Comparison of ENCODE assay signal across 1 cellular context in the genomic region with DNA sequence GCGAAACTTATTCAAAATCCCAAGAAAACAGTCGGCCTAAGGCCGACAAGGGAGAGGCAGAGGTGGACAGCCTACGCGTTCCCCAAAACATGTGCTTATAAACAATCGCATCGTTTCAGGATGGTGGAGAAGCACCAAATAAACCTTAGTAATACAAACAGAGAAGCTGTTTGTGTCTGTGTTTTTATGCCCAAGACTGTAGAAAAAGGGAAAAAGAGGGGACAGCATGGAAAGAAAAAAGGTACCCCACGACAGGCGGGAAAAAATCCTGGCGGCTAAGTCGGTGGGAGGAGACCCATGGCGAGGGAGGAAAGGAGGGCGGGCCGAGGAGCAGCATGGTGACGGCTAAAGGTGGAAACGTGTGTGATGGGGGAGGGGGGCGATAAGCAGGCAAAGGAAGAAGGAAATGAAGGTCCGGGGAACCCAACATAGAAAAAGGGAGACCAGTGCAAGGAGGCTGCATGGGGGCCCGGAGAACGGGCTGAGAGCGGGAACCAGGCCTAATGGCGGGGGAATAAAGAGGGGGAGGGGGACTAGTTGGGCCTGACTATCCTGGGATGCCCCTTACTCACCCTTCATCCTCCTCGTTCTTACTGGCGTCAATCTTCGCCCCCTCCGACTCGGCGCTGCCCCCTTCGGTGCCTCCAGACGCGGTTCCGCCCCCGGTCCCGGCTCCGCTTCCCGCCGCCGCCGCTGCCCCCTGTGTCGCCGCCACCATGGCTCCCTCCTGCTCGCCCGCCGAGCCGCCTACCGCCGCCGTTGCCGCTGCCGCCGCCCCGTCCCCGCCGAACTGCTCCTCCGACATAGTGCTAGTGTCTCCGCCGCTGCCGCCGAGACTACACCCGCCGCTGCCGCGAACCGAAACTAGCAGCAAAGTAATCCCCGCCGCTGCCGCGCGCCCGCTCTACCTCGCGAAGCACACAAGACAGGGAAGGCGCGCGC.
A peak's percentile ranks its signal among the peaks of the same experiment; 100 is the strongest.
TF ChIP-seq lines count a peak whose summit lies in the region.

No MANE protein-coding gene starts in this region.

TF ChIP-seq in K562, 482 proteins besides CTCF, POLR2A, EP300 and RAD21 (continued from another document and continues in another):
- TF ChIP-seq, protein P1, sequence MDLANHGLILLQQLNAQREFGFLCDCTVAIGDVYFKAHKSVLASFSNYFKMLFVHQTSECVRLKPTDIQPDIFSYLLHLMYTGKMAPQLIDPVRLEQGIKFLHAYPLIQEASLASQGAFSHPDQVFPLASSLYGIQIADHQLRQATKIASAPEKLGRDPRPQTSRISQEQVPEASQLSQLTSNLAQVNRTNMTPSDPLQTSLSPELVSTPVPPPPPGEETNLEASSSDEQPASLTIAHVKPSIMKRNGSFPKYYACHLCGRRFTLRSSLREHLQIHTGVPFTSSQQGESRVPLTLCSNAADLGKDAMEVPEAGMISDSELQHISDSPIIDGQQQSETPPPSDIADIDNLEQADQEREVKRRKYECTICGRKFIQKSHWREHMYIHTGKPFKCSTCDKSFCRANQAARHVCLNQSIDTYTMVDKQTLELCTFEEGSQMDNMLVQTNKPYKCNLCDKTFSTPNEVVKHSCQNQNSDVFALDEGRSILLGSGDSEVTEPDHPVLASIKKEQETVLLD (IDR thresholded peaks at IDR 0.05) = 0 out of 2 replicates have a peak, but pooled peaks have one; percentile 38
- no peak for TF ChIP-seq LARP7 (IDR thresholded peaks at IDR 0.05)
- peak; percentile 24; the same call in 1 of the 2 replicates for TF ChIP-seq CC2D1A (IDR thresholded peaks at IDR 0.05)
- no peak for TF ChIP-seq ZNF311 (CRISPR knock-in tag; IDR thresholded peaks at IDR 0.05)
- peak; percentile 21 for TF ChIP-seq SAP30 (IDR thresholded peaks at IDR 0.05; ENCODE audit: borderline replicate concordance, insufficient read depth, low read depth, low read length, poor library complexity, severe bottlenecking)
- TF ChIP-seq RBM17 (IDR thresholded peaks at IDR 0.05; ENCODE audit: borderline replicate concordance, low read depth, low read length) = no peak
- TF ChIP-seq, protein P2, sequence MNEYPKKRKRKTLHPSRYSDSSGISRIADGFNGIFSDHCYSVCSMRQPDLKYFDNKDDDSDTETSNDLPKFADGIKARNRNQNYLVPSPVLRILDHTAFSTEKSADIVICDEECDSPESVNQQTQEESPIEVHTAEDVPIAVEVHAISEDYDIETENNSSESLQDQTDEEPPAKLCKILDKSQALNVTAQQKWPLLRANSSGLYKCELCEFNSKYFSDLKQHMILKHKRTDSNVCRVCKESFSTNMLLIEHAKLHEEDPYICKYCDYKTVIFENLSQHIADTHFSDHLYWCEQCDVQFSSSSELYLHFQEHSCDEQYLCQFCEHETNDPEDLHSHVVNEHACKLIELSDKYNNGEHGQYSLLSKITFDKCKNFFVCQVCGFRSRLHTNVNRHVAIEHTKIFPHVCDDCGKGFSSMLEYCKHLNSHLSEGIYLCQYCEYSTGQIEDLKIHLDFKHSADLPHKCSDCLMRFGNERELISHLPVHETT (CRISPR knock-in tag; conservative IDR thresholded peaks at IDR 0.05 in 1 of 2, IDR thresholded peaks at IDR 0.05 in 1 of 2) = no peak
- TF ChIP-seq, protein P3, sequence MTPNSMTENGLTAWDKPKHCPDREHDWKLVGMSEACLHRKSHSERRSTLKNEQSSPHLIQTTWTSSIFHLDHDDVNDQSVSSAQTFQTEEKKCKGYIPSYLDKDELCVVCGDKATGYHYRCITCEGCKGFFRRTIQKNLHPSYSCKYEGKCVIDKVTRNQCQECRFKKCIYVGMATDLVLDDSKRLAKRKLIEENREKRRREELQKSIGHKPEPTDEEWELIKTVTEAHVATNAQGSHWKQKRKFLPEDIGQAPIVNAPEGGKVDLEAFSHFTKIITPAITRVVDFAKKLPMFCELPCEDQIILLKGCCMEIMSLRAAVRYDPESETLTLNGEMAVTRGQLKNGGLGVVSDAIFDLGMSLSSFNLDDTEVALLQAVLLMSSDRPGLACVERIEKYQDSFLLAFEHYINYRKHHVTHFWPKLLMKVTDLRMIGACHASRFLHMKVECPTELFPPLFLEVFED (CRISPR knock-in tag; conservative IDR thresholded peaks at IDR 0.05) = peak; percentile 84
- TF ChIP-seq ZBTB7A (IDR thresholded peaks at IDR 0.05; ENCODE audit: borderline replicate concordance, control insufficient read depth, low read depth, low read length) = no peak
- no peak for TF ChIP-seq CHD4 (IDR thresholded peaks at IDR 0.05; ENCODE audit: insufficient read depth, insufficient replicate concordance, low read depth, low read length, poor library complexity, severe bottlenecking)
- TF ChIP-seq ZNF232 (CRISPR knock-in tag; IDR thresholded peaks at IDR 0.05) = no peak
- TF ChIP-seq ZNF699 (CRISPR knock-in tag; IDR thresholded peaks at IDR 0.05; ENCODE audit: insufficient replicate concordance) = no peak
- no peak for TF ChIP-seq ZNF696 (CRISPR knock-in tag; conservative IDR thresholded peaks at IDR 0.05)
- no peak for TF ChIP-seq SMARCB1 (IDR thresholded peaks at IDR 0.05; ENCODE audit: insufficient read length, low read depth)
- peak; percentile 69; the same call in 1 of the 2 replicates for TF ChIP-seq ERF (CRISPR knock-in tag; IDR thresholded peaks at IDR 0.05)
- 0 out of 2 replicates have a peak, but pooled peaks have one; percentile 32 for TF ChIP-seq ZNF224 (CRISPR knock-in tag; IDR thresholded peaks at IDR 0.05)
- TF ChIP-seq, protein P4, sequence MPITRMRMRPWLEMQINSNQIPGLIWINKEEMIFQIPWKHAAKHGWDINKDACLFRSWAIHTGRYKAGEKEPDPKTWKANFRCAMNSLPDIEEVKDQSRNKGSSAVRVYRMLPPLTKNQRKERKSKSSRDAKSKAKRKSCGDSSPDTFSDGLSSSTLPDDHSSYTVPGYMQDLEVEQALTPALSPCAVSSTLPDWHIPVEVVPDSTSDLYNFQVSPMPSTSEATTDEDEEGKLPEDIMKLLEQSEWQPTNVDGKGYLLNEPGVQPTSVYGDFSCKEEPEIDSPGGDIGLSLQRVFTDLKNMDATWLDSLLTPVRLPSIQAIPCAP (CRISPR knock-in tag; IDR thresholded peaks at IDR 0.05; ENCODE audit: borderline replicate concordance) = no peak
- TF ChIP-seq, protein P5, sequence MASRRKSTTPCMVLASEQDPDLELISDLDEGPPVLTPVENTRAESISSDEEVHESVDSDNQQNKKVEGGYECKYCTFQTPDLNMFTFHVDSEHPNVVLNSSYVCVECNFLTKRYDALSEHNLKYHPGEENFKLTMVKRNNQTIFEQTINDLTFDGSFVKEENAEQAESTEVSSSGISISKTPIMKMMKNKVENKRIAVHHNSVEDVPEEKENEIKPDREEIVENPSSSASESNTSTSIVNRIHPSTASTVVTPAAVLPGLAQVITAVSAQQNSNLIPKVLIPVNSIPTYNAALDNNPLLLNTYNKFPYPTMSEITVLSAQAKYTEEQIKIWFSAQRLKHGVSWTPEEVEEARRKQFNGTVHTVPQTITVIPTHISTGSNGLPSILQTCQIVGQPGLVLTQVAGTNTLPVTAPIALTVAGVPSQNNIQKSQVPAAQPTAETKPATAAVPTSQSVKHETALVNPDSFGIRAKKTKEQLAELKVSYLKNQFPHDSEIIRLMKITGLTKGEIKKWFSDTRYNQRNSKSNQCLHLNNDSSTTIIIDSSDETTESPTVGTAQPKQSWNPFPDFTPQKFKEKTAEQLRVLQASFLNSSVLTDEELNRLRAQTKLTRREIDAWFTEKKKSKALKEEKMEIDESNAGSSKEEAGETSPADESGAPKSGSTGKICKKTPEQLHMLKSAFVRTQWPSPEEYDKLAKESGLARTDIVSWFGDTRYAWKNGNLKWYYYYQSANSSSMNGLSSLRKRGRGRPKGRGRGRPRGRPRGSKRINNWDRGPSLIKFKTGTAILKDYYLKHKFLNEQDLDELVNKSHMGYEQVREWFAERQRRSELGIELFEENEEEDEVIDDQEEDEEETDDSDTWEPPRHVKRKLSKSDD (conservative IDR thresholded peaks at IDR 0.05; ENCODE audit: low read length) = 0 out of 2 replicates have a peak, but pooled peaks have one; percentile 34
- 0 out of 2 replicates have a peak, but pooled peaks have one; percentile 21 for TF ChIP-seq KAT8 (IDR thresholded peaks at IDR 0.05; ENCODE audit: low read depth)
- peak; percentile 3 to 80; a peak in 2 of 4 replicates for TF ChIP-seq SIN3A (IDR thresholded peaks at IDR 0.05; ENCODE audit: borderline replicate concordance in 2 of 2, control insufficient read depth in 1 of 2, low read depth in 2 of 2, low read length in 2 of 2)
- no peak for TF ChIP-seq POLR3A (IDR thresholded peaks at IDR 0.05; ENCODE audit: borderline replicate concordance, extremely low read depth, insufficient read depth, insufficient read length)
- peak; percentile 89; the same call in 1 of the 2 replicates for TF ChIP-seq SRSF3 (IDR thresholded peaks at IDR 0.05; ENCODE audit: insufficient read depth, low read length)
- TF ChIP-seq NEUROD1 (IDR thresholded peaks at IDR 0.05; ENCODE audit: borderline replicate concordance, low read depth, low read length, partially characterized antibody) = no peak
- TF ChIP-seq, protein P6, sequence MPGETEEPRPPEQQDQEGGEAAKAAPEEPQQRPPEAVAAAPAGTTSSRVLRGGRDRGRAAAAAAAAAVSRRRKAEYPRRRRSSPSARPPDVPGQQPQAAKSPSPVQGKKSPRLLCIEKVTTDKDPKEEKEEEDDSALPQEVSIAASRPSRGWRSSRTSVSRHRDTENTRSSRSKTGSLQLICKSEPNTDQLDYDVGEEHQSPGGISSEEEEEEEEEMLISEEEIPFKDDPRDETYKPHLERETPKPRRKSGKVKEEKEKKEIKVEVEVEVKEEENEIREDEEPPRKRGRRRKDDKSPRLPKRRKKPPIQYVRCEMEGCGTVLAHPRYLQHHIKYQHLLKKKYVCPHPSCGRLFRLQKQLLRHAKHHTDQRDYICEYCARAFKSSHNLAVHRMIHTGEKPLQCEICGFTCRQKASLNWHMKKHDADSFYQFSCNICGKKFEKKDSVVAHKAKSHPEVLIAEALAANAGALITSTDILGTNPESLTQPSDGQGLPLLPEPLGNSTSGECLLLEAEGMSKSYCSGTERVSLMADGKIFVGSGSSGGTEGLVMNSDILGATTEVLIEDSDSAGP (CRISPR knock-in tag; IDR thresholded peaks at IDR 0.05) = no peak
- TF ChIP-seq, protein P7, sequence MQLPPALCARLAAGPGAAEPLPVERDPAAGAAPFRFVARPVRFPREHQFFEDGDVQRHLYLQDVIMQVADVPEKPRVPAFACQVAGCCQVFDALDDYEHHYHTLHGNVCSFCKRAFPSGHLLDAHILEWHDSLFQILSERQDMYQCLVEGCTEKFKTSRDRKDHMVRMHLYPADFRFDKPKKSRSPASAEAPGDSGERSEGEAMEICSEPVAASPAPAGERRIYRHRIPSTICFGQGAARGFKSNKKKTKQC (CRISPR knock-in tag; IDR thresholded peaks at IDR 0.05) = no peak; the same call in 1 of the 2 replicates
- peak; percentile 23; the same call in 1 of the 2 replicates for TF ChIP-seq CBFA2T3 (IDR thresholded peaks at IDR 0.05)
- no peak for TF ChIP-seq ZNF274 (IDR thresholded peaks at IDR 0.05; ENCODE audit: borderline replicate concordance, low read depth, low read length)
- TF ChIP-seq, protein P8, sequence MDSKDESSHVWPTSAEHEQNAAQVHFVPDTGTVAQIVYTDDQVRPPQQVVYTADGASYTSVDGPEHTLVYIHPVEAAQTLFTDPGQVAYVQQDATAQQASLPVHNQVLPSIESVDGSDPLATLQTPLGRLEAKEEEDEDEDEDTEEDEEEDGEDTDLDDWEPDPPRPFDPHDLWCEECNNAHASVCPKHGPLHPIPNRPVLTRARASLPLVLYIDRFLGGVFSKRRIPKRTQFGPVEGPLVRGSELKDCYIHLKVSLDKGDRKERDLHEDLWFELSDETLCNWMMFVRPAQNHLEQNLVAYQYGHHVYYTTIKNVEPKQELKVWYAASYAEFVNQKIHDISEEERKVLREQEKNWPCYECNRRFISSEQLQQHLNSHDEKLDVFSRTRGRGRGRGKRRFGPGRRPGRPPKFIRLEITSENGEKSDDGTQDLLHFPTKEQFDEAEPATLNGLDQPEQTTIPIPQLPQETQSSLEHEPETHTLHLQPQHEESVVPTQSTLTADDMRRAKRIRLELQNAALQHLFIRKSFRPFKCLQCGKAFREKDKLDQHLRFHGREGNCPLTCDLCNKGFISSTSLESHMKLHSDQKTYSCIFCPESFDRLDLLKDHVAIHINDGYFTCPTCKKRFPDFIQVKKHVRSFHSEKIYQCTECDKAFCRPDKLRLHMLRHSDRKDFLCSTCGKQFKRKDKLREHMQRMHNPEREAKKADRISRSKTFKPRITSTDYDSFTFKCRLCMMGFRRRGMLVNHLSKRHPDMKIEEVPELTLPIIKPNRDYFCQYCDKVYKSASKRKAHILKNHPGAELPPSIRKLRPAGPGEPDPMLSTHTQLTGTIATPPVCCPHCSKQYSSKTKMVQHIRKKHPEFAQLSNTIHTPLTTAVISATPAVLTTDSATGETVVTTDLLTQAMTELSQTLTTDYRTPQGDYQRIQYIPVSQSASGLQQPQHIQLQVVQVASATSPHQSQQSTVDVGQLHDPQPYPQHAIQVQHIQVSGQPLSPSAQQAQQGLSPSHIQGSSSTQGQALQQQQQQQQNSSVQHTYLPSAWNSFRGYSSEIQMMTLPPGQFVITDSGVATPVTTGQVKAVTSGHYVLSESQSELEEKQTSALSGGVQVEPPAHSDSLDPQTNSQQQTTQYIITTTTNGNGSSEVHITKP (IDR thresholded peaks at IDR 0.05; ENCODE audit: partially characterized antibody) = peak; percentile 81
- peak; percentile 83 for TF ChIP-seq NFRKB (IDR thresholded peaks at IDR 0.05; ENCODE audit: low read depth)
- no peak for TF ChIP-seq KLF10 (CRISPR knock-in tag; IDR thresholded peaks at IDR 0.05)
- peak; percentile 81; the same call in 1 of the 2 replicates for TF ChIP-seq POLR2G (IDR thresholded peaks at IDR 0.05; ENCODE audit: low read depth, low read length)
- TF ChIP-seq ZNF175 (CRISPR knock-in tag; IDR thresholded peaks at IDR 0.05; ENCODE audit: low read depth) = no peak
- TF ChIP-seq, protein P9, sequence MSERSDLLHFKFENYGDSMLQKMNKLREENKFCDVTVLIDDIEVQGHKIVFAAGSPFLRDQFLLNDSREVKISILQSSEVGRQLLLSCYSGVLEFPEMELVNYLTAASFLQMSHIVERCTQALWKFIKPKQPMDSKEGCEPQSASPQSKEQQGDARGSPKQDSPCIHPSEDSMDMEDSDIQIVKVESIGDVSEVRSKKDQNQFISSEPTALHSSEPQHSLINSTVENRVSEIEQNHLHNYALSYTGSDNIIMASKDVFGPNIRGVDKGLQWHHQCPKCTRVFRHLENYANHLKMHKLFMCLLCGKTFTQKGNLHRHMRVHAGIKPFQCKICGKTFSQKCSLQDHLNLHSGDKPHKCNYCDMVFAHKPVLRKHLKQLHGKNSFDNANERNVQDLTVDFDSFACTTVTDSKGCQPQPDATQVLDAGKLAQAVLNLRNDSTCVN (CRISPR knock-in tag; IDR thresholded peaks at IDR 0.05) = no peak
- no peak; the same call in 1 of the 2 replicates for TF ChIP-seq HNRNPUL1 (IDR thresholded peaks at IDR 0.05; ENCODE audit: low read length)
- TF ChIP-seq RB1 (IDR thresholded peaks at IDR 0.05; ENCODE audit: low read depth) = no peak; the same call in 1 of the 2 replicates
- TF ChIP-seq U2AF1 (optimal IDR thresholded peaks at IDR 0.05; ENCODE audit: low read depth, low read length) = peak; percentile 57
- TF ChIP-seq ZNF408 (CRISPR knock-in tag; IDR thresholded peaks at IDR 0.05; ENCODE audit: low read depth) = no peak
- TF ChIP-seq TCF3 (CRISPR knock-in tag; IDR thresholded peaks at IDR 0.05) = peak; percentile 16; the same call in 1 of the 2 replicates
- TF ChIP-seq, protein P10, sequence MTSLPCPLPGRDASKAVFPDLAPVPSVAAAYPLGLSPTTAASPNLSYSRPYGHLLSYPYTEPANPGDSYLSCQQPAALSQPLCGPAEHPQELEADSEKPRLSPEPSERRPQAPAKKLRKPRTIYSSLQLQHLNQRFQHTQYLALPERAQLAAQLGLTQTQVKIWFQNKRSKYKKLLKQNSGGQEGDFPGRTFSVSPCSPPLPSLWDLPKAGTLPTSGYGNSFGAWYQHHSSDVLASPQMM (CRISPR knock-in tag; IDR thresholded peaks at IDR 0.05) = no peak
- peak; percentile 68 for TF ChIP-seq L3MBTL2 (IDR thresholded peaks at IDR 0.05)
